Comparison of ENCODE assay signal across 1 cellular context in genomic region chr18:55779711-55780590, GRCh38.
TF ChIP-seq lines count a peak whose summit lies in the region.

No MANE protein-coding gene starts in this region.

TF ChIP-seq in GM23338, 12 proteins besides CTCF, POLR2A, EP300 and RAD21 (continued from another document):
- TF ChIP-seq, protein P1, sequence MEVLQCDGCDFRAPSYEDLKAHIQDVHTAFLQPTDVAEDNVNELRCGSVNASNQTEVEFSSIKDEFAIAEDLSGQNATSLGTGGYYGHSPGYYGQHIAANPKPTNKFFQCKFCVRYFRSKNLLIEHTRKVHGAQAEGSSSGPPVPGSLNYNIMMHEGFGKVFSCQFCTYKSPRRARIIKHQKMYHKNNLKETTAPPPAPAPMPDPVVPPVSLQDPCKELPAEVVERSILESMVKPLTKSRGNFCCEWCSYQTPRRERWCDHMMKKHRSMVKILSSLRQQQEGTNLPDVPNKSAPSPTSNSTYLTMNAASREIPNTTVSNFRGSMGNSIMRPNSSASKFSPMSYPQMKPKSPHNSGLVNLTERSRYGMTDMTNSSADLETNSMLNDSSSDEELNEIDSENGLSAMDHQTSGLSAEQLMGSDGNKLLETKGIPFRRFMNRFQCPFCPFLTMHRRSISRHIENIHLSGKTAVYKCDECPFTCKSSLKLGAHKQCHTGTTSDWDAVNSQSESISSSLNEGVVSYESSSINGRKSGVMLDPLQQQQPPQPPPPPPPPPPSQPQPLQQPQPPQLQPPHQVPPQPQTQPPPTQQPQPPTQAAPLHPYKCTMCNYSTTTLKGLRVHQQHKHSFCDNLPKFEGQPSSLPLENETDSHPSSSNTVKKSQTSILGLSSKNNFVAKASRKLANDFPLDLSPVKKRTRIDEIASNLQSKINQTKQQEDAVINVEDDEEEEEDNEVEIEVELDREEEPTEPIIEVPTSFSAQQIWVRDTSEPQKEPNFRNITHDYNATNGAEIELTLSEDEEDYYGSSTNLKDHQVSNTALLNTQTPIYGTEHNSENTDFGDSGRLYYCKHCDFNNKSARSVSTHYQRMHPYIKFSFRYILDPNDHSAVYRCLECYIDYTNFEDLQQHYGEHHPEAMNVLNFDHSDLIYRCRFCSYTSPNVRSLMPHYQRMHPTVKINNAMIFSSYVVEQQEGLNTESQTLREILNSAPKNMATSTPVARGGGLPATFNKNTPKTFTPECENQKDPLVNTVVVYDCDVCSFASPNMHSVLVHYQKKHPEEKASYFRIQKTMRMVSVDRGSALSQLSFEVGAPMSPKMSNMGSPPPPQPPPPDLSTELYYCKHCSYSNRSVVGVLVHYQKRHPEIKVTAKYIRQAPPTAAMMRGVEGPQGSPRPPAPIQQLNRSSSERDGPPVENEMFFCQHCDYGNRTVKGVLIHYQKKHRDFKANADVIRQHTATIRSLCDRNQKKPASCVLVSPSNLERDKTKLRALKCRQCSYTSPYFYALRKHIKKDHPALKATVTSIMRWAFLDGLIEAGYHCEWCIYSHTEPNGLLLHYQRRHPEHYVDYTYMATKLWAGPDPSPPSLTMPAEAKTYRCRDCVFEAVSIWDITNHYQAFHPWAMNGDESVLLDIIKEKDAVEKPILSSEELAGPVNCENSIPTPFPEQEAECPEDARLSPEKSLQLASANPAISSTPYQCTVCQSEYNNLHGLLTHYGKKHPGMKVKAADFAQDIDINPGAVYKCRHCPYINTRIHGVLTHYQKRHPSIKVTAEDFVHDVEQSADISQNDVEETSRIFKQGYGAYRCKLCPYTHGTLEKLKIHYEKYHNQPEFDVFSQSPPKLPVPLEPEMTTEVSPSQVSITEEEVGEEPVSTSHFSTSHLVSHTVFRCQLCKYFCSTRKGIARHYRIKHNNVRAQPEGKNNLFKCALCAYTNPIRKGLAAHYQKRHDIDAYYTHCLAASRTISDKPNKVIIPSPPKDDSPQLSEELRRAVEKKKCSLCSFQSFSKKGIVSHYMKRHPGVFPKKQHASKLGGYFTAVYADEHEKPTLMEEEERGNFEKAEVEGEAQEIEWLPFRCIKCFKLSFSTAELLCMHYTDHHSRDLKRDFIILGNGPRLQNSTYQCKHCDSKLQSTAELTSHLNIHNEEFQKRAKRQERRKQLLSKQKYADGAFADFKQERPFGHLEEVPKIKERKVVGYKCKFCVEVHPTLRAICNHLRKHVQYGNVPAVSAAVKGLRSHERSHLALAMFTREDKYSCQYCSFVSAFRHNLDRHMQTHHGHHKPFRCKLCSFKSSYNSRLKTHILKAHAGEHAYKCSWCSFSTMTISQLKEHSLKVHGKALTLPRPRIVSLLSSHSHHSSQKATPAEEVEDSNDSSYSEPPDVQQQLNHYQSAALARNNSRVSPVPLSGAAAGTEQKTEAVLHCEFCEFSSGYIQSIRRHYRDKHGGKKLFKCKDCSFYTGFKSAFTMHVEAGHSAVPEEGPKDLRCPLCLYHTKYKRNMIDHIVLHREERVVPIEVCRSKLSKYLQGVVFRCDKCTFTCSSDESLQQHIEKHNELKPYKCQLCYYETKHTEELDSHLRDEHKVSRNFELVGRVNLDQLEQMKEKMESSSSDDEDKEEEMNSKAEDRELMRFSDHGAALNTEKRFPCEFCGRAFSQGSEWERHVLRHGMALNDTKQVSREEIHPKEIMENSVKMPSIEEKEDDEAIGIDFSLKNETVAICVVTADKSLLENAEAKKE (CRISPR knock-in tag; IDR thresholded peaks at IDR 0.05), result no peak
